ENCODE assay signal across 1 cellular context in genomic region chr5:175253597-175253996, GRCh38.
TF ChIP-seq lines count a peak whose summit lies in the region.

No MANE protein-coding gene starts in this region.

TF ChIP-seq in HCT116, 20 proteins besides CTCF, POLR2A, EP300 and RAD21:
- TF ChIP-seq YY1 (IDR thresholded peaks at IDR 0.05; ENCODE audit: extremely low read depth, insufficient replicate concordance, low read depth, low read length) (no peak), CEBPB (IDR thresholded peaks at IDR 0.05; ENCODE audit: low read depth) (no peak), TCF7L2 (IDR thresholded peaks at IDR 0.05; ENCODE audit: borderline replicate concordance, extremely low read depth, insufficient read depth, insufficient read length) (no peak), SRF (IDR thresholded peaks at IDR 0.05; ENCODE audit: low read depth) (no peak), FOSL1 (IDR thresholded peaks at IDR 0.05; ENCODE audit: low read depth) (no peak), EZH2phosphoT487 (IDR thresholded peaks at IDR 0.05; ENCODE audit: borderline replicate concordance) (no peak), SIN3A (IDR thresholded peaks at IDR 0.05; ENCODE audit: low read depth) (no peak), REST (IDR thresholded peaks at IDR 0.05; ENCODE audit: low read depth) (no peak)
- TF ChIP-seq, protein P1, sequence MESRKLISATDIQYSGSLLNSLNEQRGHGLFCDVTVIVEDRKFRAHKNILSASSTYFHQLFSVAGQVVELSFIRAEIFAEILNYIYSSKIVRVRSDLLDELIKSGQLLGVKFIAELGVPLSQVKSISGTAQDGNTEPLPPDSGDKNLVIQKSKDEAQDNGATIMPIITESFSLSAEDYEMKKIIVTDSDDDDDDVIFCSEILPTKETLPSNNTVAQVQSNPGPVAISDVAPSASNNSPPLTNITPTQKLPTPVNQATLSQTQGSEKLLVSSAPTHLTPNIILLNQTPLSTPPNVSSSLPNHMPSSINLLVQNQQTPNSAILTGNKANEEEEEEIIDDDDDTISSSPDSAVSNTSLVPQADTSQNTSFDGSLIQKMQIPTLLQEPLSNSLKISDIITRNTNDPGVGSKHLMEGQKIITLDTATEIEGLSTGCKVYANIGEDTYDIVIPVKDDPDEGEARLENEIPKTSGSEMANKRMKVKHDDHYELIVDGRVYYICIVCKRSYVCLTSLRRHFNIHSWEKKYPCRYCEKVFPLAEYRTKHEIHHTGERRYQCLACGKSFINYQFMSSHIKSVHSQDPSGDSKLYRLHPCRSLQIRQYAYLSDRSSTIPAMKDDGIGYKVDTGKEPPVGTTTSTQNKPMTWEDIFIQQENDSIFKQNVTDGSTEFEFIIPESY (IDR thresholded peaks at IDR 0.05; ENCODE audit: extremely low read depth, insufficient replicate concordance, low read length) = no peak
- TF ChIP-seq, protein P2, sequence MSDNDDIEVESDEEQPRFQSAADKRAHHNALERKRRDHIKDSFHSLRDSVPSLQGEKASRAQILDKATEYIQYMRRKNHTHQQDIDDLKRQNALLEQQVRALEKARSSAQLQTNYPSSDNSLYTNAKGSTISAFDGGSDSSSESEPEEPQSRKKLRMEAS (IDR thresholded peaks at IDR 0.05) = no peak
TF ChIP-seq in HCT116: peak in this region for 0.
